In the genomic region with DNA sequence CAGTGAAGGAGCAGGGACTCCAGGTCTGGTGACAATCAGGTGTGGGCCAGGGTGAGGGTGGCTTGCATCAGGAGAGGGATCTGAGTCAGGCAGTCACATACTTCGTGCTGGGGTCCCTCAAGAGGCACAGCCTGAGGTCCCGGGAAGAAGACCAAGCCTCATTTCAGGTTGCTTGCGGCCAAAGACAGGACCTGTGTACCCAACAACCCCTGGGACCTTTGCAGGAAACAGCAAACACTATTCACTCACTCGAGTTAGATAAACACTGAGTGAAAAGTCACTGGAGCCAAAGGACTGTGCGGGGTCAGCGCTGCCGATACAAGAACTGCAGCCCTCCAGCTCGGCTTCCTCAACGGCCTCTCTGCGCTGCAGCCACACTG, we compare ENCODE assay signal across 29 cellular contexts.
"Had no signal": no experiment of that assay in that cellular context is flagged by ENCODE, and none has a peak within 500 bp of the region (broad histone marks: within the 10 kb centered on the region; RNA-seq: fewer than 3 reads in every experiment).

No MANE protein-coding gene starts in this region.

- H3K4me3 Mint-ChIP-seq: activated CD4-positive, alpha-beta memory T cell treated with anti-CD3 and anti-CD28 coated beads, Interleukin-2, amount 10 ng/mL, durations not matched to agents 7 days and 5 days; activated CD8-positive, alpha-beta memory T cell treated with anti-CD3 and anti-CD28 coated beads, Interleukin-2, amount 10 ng/mL, durations not matched to agents 7 days and 5 days; activated naive CD8-positive, alpha-beta T cell treated with anti-CD3 and anti-CD28 coated beads for 36 hours had no signal

- H3K4me1 Mint-ChIP-seq: activated CD4-positive, alpha-beta memory T cell treated with anti-CD3 and anti-CD28 coated beads, Interleukin-2, amount 10 ng/mL, durations not matched to agents 7 days and 5 days; activated CD8-positive, alpha-beta memory T cell treated with anti-CD3 and anti-CD28 coated beads, Interleukin-2, amount 10 ng/mL, durations not matched to agents 7 days and 5 days; activated naive CD8-positive, alpha-beta T cell treated with anti-CD3 and anti-CD28 coated beads for 36 hours had no signal

- H3K36me3 Mint-ChIP-seq: activated CD8-positive, alpha-beta memory T cell treated with anti-CD3 and anti-CD28 coated beads, Interleukin-2, amount 10 ng/mL, durations not matched to agents 7 days and 5 days; activated naive CD8-positive, alpha-beta T cell treated with anti-CD3 and anti-CD28 coated beads for 36 hours had no signal

- ATAC-seq: activated CD8-positive, alpha-beta memory T cell treated with anti-CD3 and anti-CD28 coated beads, Interleukin-2, amount 10 ng/mL, durations not matched to agents 7 days and 5 days; Panc1 had no signal

- H3K9me3 Mint-ChIP-seq: activated CD4-positive, alpha-beta memory T cell treated with anti-CD3 and anti-CD28 coated beads, Interleukin-2, amount 10 ng/mL, durations not matched to agents 7 days and 5 days; activated naive CD8-positive, alpha-beta T cell treated with anti-CD3 and anti-CD28 coated beads for 36 hours had no signal

- H3K27ac Mint-ChIP-seq: activated CD4-positive, alpha-beta memory T cell treated with anti-CD3 and anti-CD28 coated beads, Interleukin-2, amount 10 ng/mL, durations not matched to agents 7 days and 5 days; activated CD8-positive, alpha-beta memory T cell treated with anti-CD3 and anti-CD28 coated beads, Interleukin-2, amount 10 ng/mL, durations not matched to agents 7 days and 5 days; activated naive CD8-positive, alpha-beta T cell treated with anti-CD3 and anti-CD28 coated beads for 36 hours had no signal

- H3K27me3 Mint-ChIP-seq: activated naive CD8-positive, alpha-beta T cell treated with anti-CD3 and anti-CD28 coated beads for 36 hours had no signal

- H3K27ac ChIP-seq: breast epithelium, SJCRH30, SK-N-MC, WERI-Rb-1 had no signal

- DNase-seq: activated CD4-positive, alpha-beta memory T cell treated with anti-CD3 and anti-CD28 coated beads, Interleukin-2, amount 10 ng/mL, durations not matched to agents 7 days and 5 days; activated CD4-positive, alpha-beta T cell treated with anti-CD3 and anti-CD28 coated beads for 1 hour; activated CD4-positive, alpha-beta T cell treated with anti-CD3 and anti-CD28 coated beads for 48 hours; activated CD4-positive, CD25-positive, alpha-beta regulatory T cell; activated CD8-positive, alpha-beta memory T cell treated with anti-CD3 and anti-CD28 coated beads for 24 hours; activated CD8-positive, alpha-beta memory T cell treated with anti-CD3 and anti-CD28 coated beads, Interleukin-2, amount 10 ng/mL, durations not matched to agents 7 days and 5 days; activated CD8-positive, alpha-beta memory T cell treated with anti-CD3 and anti-CD28 coated beads, Interleukin-2, amount 50 U/mL, for 48 hours; activated effector memory CD4-positive, alpha-beta T cell treated with anti-CD3 and anti-CD28 coated beads, Interleukin-2, amount 50 U/mL, for 16 hours; activated naive CD4-positive, alpha-beta T cell; activated naive CD4-positive, alpha-beta T cell treated with anti-CD3 and anti-CD28 coated beads, Interleukin-2, amount 50 U/mL, for 16 hours; activated naive CD8-positive, alpha-beta T cell treated with anti-CD3 and anti-CD28 coated beads for 36 hours; activated T-cell treated with anti-CD3 and anti-CD28 coated beads, Interleukin-2, amount 50 U/mL, for 48 hours; amniotic stem cell; aorta; NCI-H1092 treated with DMSO at 0.1 percent for 48 hours; NCI-H146; NCI-H187 treated with DMSO at 0.1 percent for 48 hours; NCI-H2081; NCI-H226; NCI-H446 treated with DMSO at 0.1 percent for 48 hours; NCI-H524; NCI-H82; SHP77; SJCRH30; T1000 had no signal
